ENCODE assay signal across 16 cellular contexts in the genomic region with DNA sequence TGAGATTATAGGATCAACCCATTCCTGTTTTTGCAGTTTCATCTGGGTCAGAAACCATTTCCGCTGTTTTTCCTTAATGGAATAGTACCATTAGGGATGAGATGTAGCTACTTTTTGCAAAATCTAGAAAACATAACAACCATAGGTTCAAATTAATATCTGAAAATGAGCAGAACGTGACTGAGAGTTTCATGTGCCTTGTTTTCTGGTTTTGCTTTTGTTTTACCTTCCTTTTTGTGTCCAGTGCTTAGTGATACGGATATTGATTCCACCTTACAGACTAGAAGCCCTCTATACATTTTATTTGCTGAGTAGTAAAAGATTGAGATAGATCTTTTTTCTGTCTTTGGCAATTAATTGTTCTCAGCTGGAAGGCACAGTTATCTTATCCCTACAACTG. TPM values are rescaled to one million over a fixed set of nuclear protein-coding genes. Genes with fewer than 3 reads are reported as not detected.
DNase-seq lines count a peak whose midpoint lies in the region; ATAC-seq and TF ChIP-seq lines count a peak whose summit lies in the region.
"Had no signal": no experiment of that assay in that cellular context is flagged by ENCODE, and none has a peak within 500 bp of the region (broad histone marks: within the 10 kb centered on the region; RNA-seq: fewer than 3 reads in every experiment).

No MANE protein-coding gene starts in this region.

- H3K27me3 Mint-ChIP-seq in naive B cell, result no peaks in the 10 kb centered on the region
- no peaks in the 10 kb centered on the region for H3K27me3 Mint-ChIP-seq in activated T-helper 2 cell treated with anti-CD3 and anti-CD28 coated beads, Interferon-gamma antibody, Interleukin-2, Interleukin-4, amounts not matched to agents 10 μg/mL and 5 μg/mL and 100 μg/mL, durations not matched to agents 14 hours and 24 hours and 36 hours (ENCODE audit: low read depth)
- H3K27me3 Mint-ChIP-seq: activated CD8-positive, alpha-beta memory T cell treated with anti-CD3 and anti-CD28 coated beads, Interleukin-2, amount 10 ng/mL, durations not matched to agents 7 days and 5 days had no signal

- peaks cover 26% of the 10 kb centered on the region for H3K4me1 ChIP-seq in RWPE2 (ENCODE audit: insufficient read depth, poor library complexity, severe bottlenecking)

- H3K4me3 Mint-ChIP-seq in naive B cell, result peak overlapping the region in 5 of 8 donors; percentile 22 to 78 (median 72)
- H3K4me3 Mint-ChIP-seq in activated T-helper 2 cell treated with anti-CD3 and anti-CD28 coated beads, Interferon-gamma antibody, Interleukin-2, Interleukin-4, amounts not matched to agents 10 μg/mL and 5 μg/mL and 100 μg/mL, durations not matched to agents 14 hours and 24 hours and 36 hours (ENCODE audit: low read depth), result no peak overlapping the region
- H3K4me3 Mint-ChIP-seq: activated CD8-positive, alpha-beta memory T cell treated with anti-CD3 and anti-CD28 coated beads, Interleukin-2, amount 10 ng/mL, durations not matched to agents 7 days and 5 days; neural crest cell had no signal

- H3K36me3 Mint-ChIP-seq in naive B cell, result peaks cover 4 to 7% of the 10 kb centered on the region in 2 donors
- peaks cover 20% of the 10 kb centered on the region for H3K36me3 Mint-ChIP-seq in activated T-helper 2 cell treated with anti-CD3 and anti-CD28 coated beads, Interferon-gamma antibody, Interleukin-2, Interleukin-4, amounts not matched to agents 10 μg/mL and 5 μg/mL and 100 μg/mL, durations not matched to agents 14 hours and 24 hours and 36 hours (ENCODE audit: low read depth)

- no peaks in the 10 kb centered on the region for H3K9me3 ChIP-seq in RWPE2 (ENCODE audit: severe bottlenecking)
- H3K9me3 ChIP-seq: right atrium auricular region, transverse colon had no signal

- H3K36me3 ChIP-seq in RWPE2 (ENCODE audit: low read depth), result no peaks in the 10 kb centered on the region; the same call in 1 of the 2 replicates
- H3K36me3 ChIP-seq: right atrium auricular region, transverse colon had no signal

- TF ChIP-seq CTCF in RWPE2 (IDR thresholded peaks at IDR 0.05; ENCODE audit: poor library complexity, severe bottlenecking), result no peak

- no peaks in the 10 kb centered on the region for H3K9me3 Mint-ChIP-seq in naive B cell
- no peaks in the 10 kb centered on the region for H3K9me3 Mint-ChIP-seq in activated T-helper 2 cell treated with anti-CD3 and anti-CD28 coated beads, Interferon-gamma antibody, Interleukin-2, Interleukin-4, amounts not matched to agents 10 μg/mL and 5 μg/mL and 100 μg/mL, durations not matched to agents 14 hours and 24 hours and 36 hours
- H3K9me3 Mint-ChIP-seq: neural crest cell had no signal

- H3K27ac ChIP-seq in RWPE2 (ENCODE audit: poor library complexity, severe bottlenecking), result peak overlapping the region; percentile 24
- H3K27ac ChIP-seq: right atrium auricular region had no signal

- intact Hi-C loops in activated T-helper 2 cell treated with anti-CD3 and anti-CD28 coated beads, Interferon-gamma antibody, Interleukin-2, Interleukin-4, amounts not matched to agents 10 μg/mL and 5 μg/mL and 100 μg/mL, durations not matched to agents 14 hours and 24 hours and 36 hours (cut with micrococcal nuclease), result loop anchor here (10.0 kb wide), 1 partner anchor 89 kb away; no protein-coding TSS in a partner anchor

- DNase-seq in RWPE2 (ENCODE audit: low spot score) (no peak), naive B cell (no peak), H4 (ENCODE audit: low spot score) (no peak), GOT3 (lab: John Stamatoyannopoulos, UW) (no peak)
- no peak for DNase-seq in activated T-helper 2 cell treated with anti-CD3 and anti-CD28 coated beads, Interferon-gamma antibody, Interleukin-2, Interleukin-4, amounts not matched to agents 10 μg/mL and 5 μg/mL and 100 μg/mL, durations not matched to agents 14 hours and 24 hours and 36 hours (ENCODE audit: low spot score)
- DNase-seq: activated CD8-positive, alpha-beta memory T cell treated with anti-CD3 and anti-CD28 coated beads, Interleukin-2, amount 10 ng/mL, durations not matched to agents 7 days and 5 days; activated naive CD4-positive, alpha-beta T cell treated with Interleukin-2 at 50 U/mL for 16 hours; effector CD8-positive, alpha-beta T cell; GDM1; NCI-H2171; stimulated activated CD4-positive, alpha-beta T cell treated with anti-CD3 and anti-CD28 coated beads, Interleukin-2, amount 100 ng/mL, for 48 hours; transverse colon had no signal

- no peak overlapping the region for H3K4me3 ChIP-seq in RWPE2 (ENCODE audit: severe bottlenecking)
- H3K4me3 ChIP-seq: right atrium auricular region, transverse colon had no signal

- no peaks in the 10 kb centered on the region for H3K27me3 ChIP-seq in RWPE2 (ENCODE audit: insufficient read depth, poor library complexity, severe bottlenecking)
- H3K27me3 ChIP-seq: right atrium auricular region, transverse colon had no signal

- peaks cover 17 to 45% (median 27%) of the 10 kb centered on the region in 3 donors for H3K4me1 Mint-ChIP-seq in naive B cell
- H3K4me1 Mint-ChIP-seq in activated T-helper 2 cell treated with anti-CD3 and anti-CD28 coated beads, Interferon-gamma antibody, Interleukin-2, Interleukin-4, amounts not matched to agents 10 μg/mL and 5 μg/mL and 100 μg/mL, durations not matched to agents 14 hours and 24 hours and 36 hours (ENCODE audit: low read depth), result peaks cover 31% of the 10 kb centered on the region

- peak overlapping the region in 4 of 6 donors; percentile 24 to 87 (median 76) for H3K27ac Mint-ChIP-seq in naive B cell
- H3K27ac Mint-ChIP-seq in activated T-helper 2 cell treated with anti-CD3 and anti-CD28 coated beads, Interferon-gamma antibody, Interleukin-2, Interleukin-4, amounts not matched to agents 10 μg/mL and 5 μg/mL and 100 μg/mL, durations not matched to agents 14 hours and 24 hours and 36 hours, result no peak overlapping the region
- H3K27ac Mint-ChIP-seq: activated CD8-positive, alpha-beta memory T cell treated with anti-CD3 and anti-CD28 coated beads, Interleukin-2, amount 10 ng/mL, durations not matched to agents 7 days and 5 days had no signal

- ATAC-seq in GM18498 (IDR thresholded peaks at IDR 0.05; ENCODE audit: unreplicated experiment) (peak; percentile 61), GM21723 (IDR thresholded peaks at IDR 0.05; ENCODE audit: unreplicated experiment) (peak; percentile 39), RWPE2 (ENCODE audit: low read depth) (no peak), naive B cell (ENCODE audit: low read depth in 2 of 2) (peak in 1 of 2 donors; percentile 85)
- ATAC-seq: activated CD8-positive, alpha-beta memory T cell treated with anti-CD3 and anti-CD28 coated beads, Interleukin-2, amount 10 ng/mL, durations not matched to agents 7 days and 5 days had no signal

RNA-seq across cellular contexts. Expression of gene SNX25, which starts 46.5 kb away (rescaled TPM):
- 10 to 100 TPM; 10.8 to 28.1 (median 16.8) TPM for polyA plus RNA-seq in naive B cell (ENCODE audit: low read depth in 6 of 6)
- total RNA-seq in H4 (2014; rRNA removed; shearing (Covaris generic)), result 8.3 and 8.8 TPM in 2 replicates
- total RNA-seq in activated T-helper 2 cell treated with anti-CD3 and anti-CD28 coated beads, Interferon-gamma antibody, Interleukin-2, Interleukin-4, amounts not matched to agents 10 μg/mL and 5 μg/mL and 100 μg/mL, durations not matched to agents 14 hours and 24 hours and 36 hours, result 24.1 and 25.0 TPM in 2 replicates

RNA-seq across cellular contexts. Expression of gene CFAP97, which starts 52.1 kb away (rescaled TPM):
- polyA plus RNA-seq in naive B cell (ENCODE audit: low read depth in 6 of 6), result 10 to 100 TPM; 77.4 to 97.8 (median 84.9) TPM
- total RNA-seq in H4 (2014; rRNA removed; shearing (Covaris generic)), result 17.6 and 27.7 TPM in 2 replicates
- total RNA-seq in activated T-helper 2 cell treated with anti-CD3 and anti-CD28 coated beads, Interferon-gamma antibody, Interleukin-2, Interleukin-4, amounts not matched to agents 10 μg/mL and 5 μg/mL and 100 μg/mL, durations not matched to agents 14 hours and 24 hours and 36 hours, result 44.1 and 46.9 TPM in 2 replicates
